ENCODE assay signal across 8 cellular contexts in the genomic region with DNA sequence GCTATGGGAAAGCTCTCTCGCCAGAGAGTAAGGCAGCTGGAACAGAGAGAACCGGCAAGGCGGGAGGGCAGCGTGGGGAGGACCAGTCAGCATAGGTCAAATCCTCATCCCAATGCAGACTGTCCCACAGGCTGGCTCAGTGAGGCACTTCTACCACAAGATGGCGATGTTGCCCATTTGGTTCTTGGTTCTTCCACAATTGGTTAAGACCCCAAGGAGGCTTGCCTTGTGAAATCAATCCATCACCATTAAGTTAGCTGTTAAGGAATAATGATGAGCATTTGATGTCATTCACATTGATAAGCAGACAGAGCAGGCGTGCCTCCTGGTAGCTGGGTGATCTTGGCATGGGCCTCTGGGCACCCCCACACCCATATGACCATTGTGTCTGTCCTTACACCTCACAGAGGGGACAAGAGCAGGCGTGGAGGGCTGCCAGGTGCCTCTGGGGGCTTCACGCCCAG. TPM values are rescaled to one million over a fixed set of nuclear protein-coding genes. Genes with fewer than 3 reads are reported as not detected.
A peak's percentile ranks its signal among the peaks of the same experiment; 100 is the strongest.
DNase-seq lines count a peak whose midpoint lies in the region; ATAC-seq and TF ChIP-seq lines count a peak whose summit lies in the region.

No MANE protein-coding gene starts in this region.

- intact Hi-C loops in uterus (cut with DNase I; ENCODE audit: low total_unique reads) = loop anchor here (10.0 kb wide), 1 partner anchor 163 kb away; a partner anchor contains a TSS

- H3K9me3 Mint-ChIP-seq in CD8-positive, alpha-beta memory T cell = no peaks in the 10 kb centered on the region
- no peaks in the 10 kb centered on the region for H3K9me3 Mint-ChIP-seq in osteocyte (ENCODE audit: unreplicated experiment)

- CTCF ChIA-PET in CD8-positive, alpha-beta memory T cell (lab: Charles Lee) = interaction anchor here (0.7 to 3.9 kb wide), 20 partner anchors 8 to 170 kb away, joined by 3 to 22 read pairs (median 4); a partner anchor contains a TSS

- H3K9me3 ChIP-seq in CD8-positive, alpha-beta memory T cell (ENCODE audit: low read length) = no peaks in the 10 kb centered on the region
- H3K9me3 ChIP-seq in uterus = no peaks in the 10 kb centered on the region

- H3K4me3 Mint-ChIP-seq in CD8-positive, alpha-beta memory T cell = no peak overlapping the region
- H3K4me3 Mint-ChIP-seq in osteocyte (ENCODE audit: unreplicated experiment) = no peak overlapping the region

- H3K4me1 ChIP-seq in CD8-positive, alpha-beta memory T cell (ENCODE audit: insufficient read depth, low read length) = no peaks in the 10 kb centered on the region
- no peaks in the 10 kb centered on the region for H3K4me1 ChIP-seq in uterus

- peak; percentile 41 to 73 (median 47) for DNase-seq in CD8-positive, alpha-beta memory T cell
- peak; percentile 72 for DNase-seq in RPMI8226
- peak; percentile 46 for DNase-seq in activated gamma-delta T cell treated with anti-CD3 and anti-CD28 coated beads, Interleukin-2, amount 50 U/mL, for 16 hours (ENCODE audit: low read depth)
- DNase-seq in globus pallidus (ENCODE audit: low spot score) = peak; percentile 57
- peak; percentile 89 for DNase-seq in osteocyte (ENCODE audit: extremely low spot score, unreplicated experiment)
- peak; percentile 56 to 58 for DNase-seq in uterus

- no peaks in the 10 kb centered on the region for H3K36me3 Mint-ChIP-seq in CD8-positive, alpha-beta memory T cell
- no peaks in the 10 kb centered on the region for H3K36me3 Mint-ChIP-seq in osteocyte (ENCODE audit: unreplicated experiment)

- peak; percentile 67 for TF ChIP-seq RAD21 in Ishikawa (IDR thresholded peaks at IDR 0.05; ENCODE audit: low read depth)

- no peak overlapping the region for H3K27ac ChIP-seq in CD8-positive, alpha-beta memory T cell (ENCODE audit: low read depth, low read length)
- H3K27ac ChIP-seq in uterus = no peak overlapping the region

- TF ChIP-seq CTCF in osteocyte (IDR thresholded peaks at IDR 0.05) = peak; percentile 95
- TF ChIP-seq CTCF in uterus (IDR thresholded peaks at IDR 0.05) = peak; percentile 62 to 70 (median 68)

- peaks cover 0 to 4% (median 0%) of the 10 kb centered on the region in 3 donors for H3K4me1 Mint-ChIP-seq in CD8-positive, alpha-beta memory T cell
- peaks cover 4% of the 10 kb centered on the region for H3K4me1 Mint-ChIP-seq in osteocyte (ENCODE audit: unreplicated experiment)

- TF ChIP-seq POLR2A in uterus (IDR thresholded peaks at IDR 0.05) = no peak

- no peaks in the 10 kb centered on the region for H3K27me3 ChIP-seq in CD8-positive, alpha-beta memory T cell (ENCODE audit: insufficient read depth, low read length, poor library complexity, severe bottlenecking)
- no peaks in the 10 kb centered on the region for H3K27me3 ChIP-seq in uterus

- H3K4me3 ChIP-seq in CD8-positive, alpha-beta memory T cell (ENCODE audit: low read length) = no peak overlapping the region
- no peak overlapping the region for H3K4me3 ChIP-seq in uterus

- TF ChIP-seq EP300 in Ishikawa (IDR thresholded peaks at IDR 0.05; ENCODE audit: borderline replicate concordance) = no peak

- ATAC-seq in GM19372 (IDR thresholded peaks at IDR 0.05; ENCODE audit: low read depth, unreplicated experiment) = peak; percentile 73

- no peaks in the 10 kb centered on the region for H3K36me3 ChIP-seq in CD8-positive, alpha-beta memory T cell (ENCODE audit: insufficient read depth, low read length)
- H3K36me3 ChIP-seq in uterus = no peaks in the 10 kb centered on the region

- peaks cover 0 to 2% of the 10 kb centered on the region in 2 donors for H3K27me3 Mint-ChIP-seq in CD8-positive, alpha-beta memory T cell
- H3K27me3 Mint-ChIP-seq in osteocyte (ENCODE audit: unreplicated experiment) = peaks cover 3% of the 10 kb centered on the region

- H3K27ac Mint-ChIP-seq in CD8-positive, alpha-beta memory T cell = no peak overlapping the region
- H3K27ac Mint-ChIP-seq in osteocyte (ENCODE audit: unreplicated experiment) = no peak overlapping the region

- POLR2A ChIA-PET in CD8-positive, alpha-beta memory T cell (lab: Charles Lee) = no interaction called here

TF ChIP-seq in Ishikawa, 13 proteins besides CTCF, POLR2A, EP300 and RAD21:
- TF ChIP-seq TEAD4 (IDR thresholded peaks at IDR 0.05) (no peak), FOXM1 (IDR thresholded peaks at IDR 0.05; ENCODE audit: borderline replicate concordance, low read depth) (no peak), TCF12 (IDR thresholded peaks at IDR 0.05; ENCODE audit: low read depth) (no peak), CREB1 (IDR thresholded peaks at IDR 0.05; ENCODE audit: low read depth) (no peak), TAF1 (IDR thresholded peaks at IDR 0.05; ENCODE audit: low read depth) (no peak), CEBPB (IDR thresholded peaks at IDR 0.05) (no peak), ZBTB7A (IDR thresholded peaks at IDR 0.05; ENCODE audit: low read depth) (no peak)
- TF ChIP-seq, protein P1, sequence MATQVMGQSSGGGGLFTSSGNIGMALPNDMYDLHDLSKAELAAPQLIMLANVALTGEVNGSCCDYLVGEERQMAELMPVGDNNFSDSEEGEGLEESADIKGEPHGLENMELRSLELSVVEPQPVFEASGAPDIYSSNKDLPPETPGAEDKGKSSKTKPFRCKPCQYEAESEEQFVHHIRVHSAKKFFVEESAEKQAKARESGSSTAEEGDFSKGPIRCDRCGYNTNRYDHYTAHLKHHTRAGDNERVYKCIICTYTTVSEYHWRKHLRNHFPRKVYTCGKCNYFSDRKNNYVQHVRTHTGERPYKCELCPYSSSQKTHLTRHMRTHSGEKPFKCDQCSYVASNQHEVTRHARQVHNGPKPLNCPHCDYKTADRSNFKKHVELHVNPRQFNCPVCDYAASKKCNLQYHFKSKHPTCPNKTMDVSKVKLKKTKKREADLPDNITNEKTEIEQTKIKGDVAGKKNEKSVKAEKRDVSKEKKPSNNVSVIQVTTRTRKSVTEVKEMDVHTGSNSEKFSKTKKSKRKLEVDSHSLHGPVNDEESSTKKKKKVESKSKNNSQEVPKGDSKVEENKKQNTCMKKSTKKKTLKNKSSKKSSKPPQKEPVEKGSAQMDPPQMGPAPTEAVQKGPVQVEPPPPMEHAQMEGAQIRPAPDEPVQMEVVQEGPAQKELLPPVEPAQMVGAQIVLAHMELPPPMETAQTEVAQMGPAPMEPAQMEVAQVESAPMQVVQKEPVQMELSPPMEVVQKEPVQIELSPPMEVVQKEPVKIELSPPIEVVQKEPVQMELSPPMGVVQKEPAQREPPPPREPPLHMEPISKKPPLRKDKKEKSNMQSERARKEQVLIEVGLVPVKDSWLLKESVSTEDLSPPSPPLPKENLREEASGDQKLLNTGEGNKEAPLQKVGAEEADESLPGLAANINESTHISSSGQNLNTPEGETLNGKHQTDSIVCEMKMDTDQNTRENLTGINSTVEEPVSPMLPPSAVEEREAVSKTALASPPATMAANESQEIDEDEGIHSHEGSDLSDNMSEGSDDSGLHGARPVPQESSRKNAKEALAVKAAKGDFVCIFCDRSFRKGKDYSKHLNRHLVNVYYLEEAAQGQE (IDR thresholded peaks at IDR 0.05; ENCODE audit: low read depth) = no peak

RNA-seq across cellular contexts. Expression of a gene that starts 2.4 kb away (rescaled TPM):
- not detected for total RNA-seq in CD8-positive, alpha-beta memory T cell
- polyA plus RNA-seq in CD8-positive, alpha-beta memory T cell = not detected
- total RNA-seq in osteocyte (not detected in 2 replicates), uterus (not detected)

RNA-seq across cellular contexts. Expression of a gene that starts 10.8 kb away (rescaled TPM):
- not detected for total RNA-seq in CD8-positive, alpha-beta memory T cell
- not detected for polyA plus RNA-seq in CD8-positive, alpha-beta memory T cell
- total RNA-seq in osteocyte = not detected in 2 replicates
- total RNA-seq in uterus = not detected

RNA-seq across cellular contexts. Expression of a gene that starts 20.6 kb away (rescaled TPM):
- total RNA-seq in CD8-positive, alpha-beta memory T cell = 1 to 10 TPM; 7.4 to 7.6 TPM
- 5.2 TPM for polyA plus RNA-seq in CD8-positive, alpha-beta memory T cell
- 8.8 and 10.5 TPM in 2 replicates for total RNA-seq in osteocyte
- 10 to 100 TPM in 3 of 4 donors, 1 to 10 TPM in 1; 9.0 to 23.6 (median 16.9) TPM for total RNA-seq in uterus

RNA-seq across cellular contexts. Expression of a gene that starts 49.0 kb away (rescaled TPM):
- total RNA-seq in CD8-positive, alpha-beta memory T cell = not detected
- not detected for polyA plus RNA-seq in CD8-positive, alpha-beta memory T cell
- total RNA-seq in osteocyte (not detected in 2 replicates), uterus (not detected)
